7 cellular contexts compared by ENCODE assay signal in the genomic region with DNA sequence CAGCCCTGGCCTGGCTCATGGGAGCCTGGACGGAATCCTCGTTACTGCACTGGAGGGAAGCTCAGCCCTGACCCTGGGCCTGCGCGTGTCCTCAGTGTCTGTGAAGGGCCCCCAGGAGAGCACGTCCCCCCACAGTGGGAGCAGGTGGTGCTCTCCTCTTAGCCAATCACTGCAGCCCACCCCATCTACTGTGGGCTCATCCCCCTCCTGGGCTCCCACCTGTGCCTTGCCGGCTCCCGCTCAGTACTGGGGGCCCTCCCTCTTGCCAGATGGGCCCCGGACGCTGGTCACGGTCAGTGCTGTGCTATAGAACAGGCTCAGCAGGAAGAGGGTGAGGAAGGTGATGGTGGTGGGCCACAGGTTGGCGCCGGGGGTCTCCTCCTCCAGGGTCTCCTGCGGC. TPM values are rescaled to one million over a fixed set of nuclear protein-coding genes. Genes with fewer than 3 reads are reported as not detected.
DNase-seq lines count a peak whose midpoint lies in the region; ATAC-seq, FAIRE-seq and TF ChIP-seq lines count a peak whose summit lies in the region.
"Not testable (repeated sequence)": the region's sequence is repeated elsewhere in the genome, so short reads cannot be mapped to it uniquely, and the experiment has no call there.
"Had no signal": no experiment of that assay in that cellular context is flagged by ENCODE, and none has a peak within 500 bp of the region (broad histone marks: within the 10 kb centered on the region; RNA-seq: fewer than 3 reads in every experiment).

No MANE protein-coding gene starts in this region.

- not testable (repeated sequence) for H3K36me3 ChIP-seq in OCI-LY7 (ENCODE audit: insufficient read depth, low read length); kidney (ENCODE audit: control insufficient read depth in 1 of 2, insufficient read depth in 2 of 2, low read length in 2 of 2)

- not testable (repeated sequence) for H3K36me3 Mint-ChIP-seq in activated naive CD8-positive, alpha-beta T cell treated with anti-CD3 and anti-CD28 coated beads, Interleukin-2, amount 10 ng/mL, durations not matched to agents 7 days and 5 days; osteocyte (ENCODE audit: unreplicated experiment)
- H3K36me3 Mint-ChIP-seq in stimulated activated naive B cell treated with anti-CD40 and anti-IgM and Interleukin-4, amounts not matched to agents 10 μg/mL and 1 μg/mL and 100 μg/mL, for 72 hours: peaks cover 10 to 13% of the 10 kb centered on the region in 2 donors

- not testable (repeated sequence) for H3K9me3 ChIP-seq in OCI-LY7 (ENCODE audit: low read length); kidney (ENCODE audit: control insufficient read depth in 1 of 2, low read length in 2 of 2)

- H3K9me2 ChIP-seq in OCI-LY7 (ENCODE audit: insufficient read depth, low read length): not testable (repeated sequence)

- CTCF ChIA-PET in OCI-LY7 (lab: Charles Lee; ENCODE audit: unreplicated experiment): not testable (repeated sequence)

- H3K9me3 Mint-ChIP-seq in activated naive CD8-positive, alpha-beta T cell treated with anti-CD3 and anti-CD28 coated beads, Interleukin-2, amount 10 ng/mL, durations not matched to agents 7 days and 5 days: not testable (repeated sequence)
- peaks cover 11% of the 10 kb centered on the region for H3K9me3 Mint-ChIP-seq in osteocyte (ENCODE audit: unreplicated experiment)
- peaks cover 5 to 13% of the 10 kb centered on the region in 2 donors for H3K9me3 Mint-ChIP-seq in stimulated activated naive B cell treated with anti-CD40 and anti-IgM and Interleukin-4, amounts not matched to agents 10 μg/mL and 1 μg/mL and 100 μg/mL, for 72 hours

- H3K79me2 ChIP-seq in OCI-LY7 (ENCODE audit: insufficient read depth, low read depth, low read length): not testable (repeated sequence)

- peak; percentile 23 for DNase-seq in NAMALWA (ENCODE audit: low spot score)
- peak; percentile 60 for DNase-seq in OCI-LY7 (ENCODE audit: low spot score)
- peak; percentile 23 for DNase-seq in activated naive CD8-positive, alpha-beta T cell treated with anti-CD3 and anti-CD28 coated beads, Interleukin-2, amount 10 ng/mL, durations not matched to agents 7 days and 5 days
- peak; percentile 41 for DNase-seq in kidney
- DNase-seq in osteocyte (ENCODE audit: extremely low spot score, unreplicated experiment): peak; percentile 76
- not testable (repeated sequence) for DNase-seq in stimulated activated naive B cell treated with anti-CD40 and anti-IgM and Interleukin-4, amounts not matched to agents 10 μg/mL and 1 μg/mL and 100 μg/mL, for 72 hours

- H3K27me3 Mint-ChIP-seq in activated naive CD8-positive, alpha-beta T cell treated with anti-CD3 and anti-CD28 coated beads, Interleukin-2, amount 10 ng/mL, durations not matched to agents 7 days and 5 days; osteocyte (ENCODE audit: unreplicated experiment); stimulated activated naive B cell treated with anti-CD40 and anti-IgM and Interleukin-4, amounts not matched to agents 10 μg/mL and 1 μg/mL and 100 μg/mL, for 72 hours: not testable (repeated sequence)

- H3K27ac ChIP-seq in OCI-LY7 (ENCODE audit: low read depth, low read length, poor library complexity, severe bottlenecking): peak overlapping the region; percentile 99
- H3K27ac ChIP-seq in kidney (ENCODE audit: low read depth in 2 of 2, low read length in 2 of 2): not testable (repeated sequence)

- peak overlapping the region; percentile 48 for H3K4me2 ChIP-seq in OCI-LY7 (ENCODE audit: low read length)

- not testable (repeated sequence) for BruUV-seq in OCI-LY7 (replicated peaks; lab: Mats Ljungman, UMichigan)

- not testable (repeated sequence) for H3K4me3 ChIP-seq in OCI-LY7 (ENCODE audit: low read depth, low read length, poor library complexity, severe bottlenecking); kidney (ENCODE audit: low read length in 2 of 2)

- H3K9ac ChIP-seq in kidney (ENCODE audit: low read length in 2 of 2): not testable (repeated sequence)

- POLR2A ChIA-PET in OCI-LY7 (lab: Charles Lee); activated naive CD8-positive, alpha-beta T cell treated with anti-CD3 and anti-CD28 coated beads, Interleukin-2, amount 10 ng/mL, durations not matched to agents 7 days and 5 days (lab: Charles Lee): not testable (repeated sequence)

- peaks cover 59% of the 10 kb centered on the region for H3K4me1 ChIP-seq in OCI-LY7 (ENCODE audit: insufficient read depth, low read length, poor library complexity, severe bottlenecking)
- H3K4me1 ChIP-seq in kidney (ENCODE audit: control insufficient read depth in 1 of 2, insufficient read depth in 1 of 2, low read depth in 1 of 2, low read length in 2 of 2): not testable (repeated sequence)

- not testable (repeated sequence) for H3K4me1 Mint-ChIP-seq in activated naive CD8-positive, alpha-beta T cell treated with anti-CD3 and anti-CD28 coated beads, Interleukin-2, amount 10 ng/mL, durations not matched to agents 7 days and 5 days; osteocyte (ENCODE audit: unreplicated experiment)
- H3K4me1 Mint-ChIP-seq in stimulated activated naive B cell treated with anti-CD40 and anti-IgM and Interleukin-4, amounts not matched to agents 10 μg/mL and 1 μg/mL and 100 μg/mL, for 72 hours: peaks cover 37 to 71% of the 10 kb centered on the region in 2 donors

- TF ChIP-seq CTCF in OCI-LY7 (conservative IDR thresholded peaks at IDR 0.05; ENCODE audit: low read length); kidney (IDR thresholded peaks at IDR 0.05; ENCODE audit: borderline replicate concordance, extremely low read depth, insufficient read depth); osteocyte (IDR thresholded peaks at IDR 0.05): not testable (repeated sequence)

- ATAC-seq in activated naive CD8-positive, alpha-beta T cell treated with anti-CD3 and anti-CD28 coated beads, Interleukin-2, amount 10 ng/mL, durations not matched to agents 7 days and 5 days (ENCODE audit: low read depth); stimulated activated naive B cell treated with anti-CD40 and anti-IgM and Interleukin-4, amounts not matched to agents 10 μg/mL and 1 μg/mL and 100 μg/mL, for 72 hours (replicated peaks): not testable (repeated sequence)

- H2AFZ ChIP-seq in OCI-LY7 (ENCODE audit: low read length): not testable (repeated sequence)

- H3K27ac Mint-ChIP-seq in activated naive CD8-positive, alpha-beta T cell treated with anti-CD3 and anti-CD28 coated beads, Interleukin-2, amount 10 ng/mL, durations not matched to agents 7 days and 5 days; osteocyte (ENCODE audit: unreplicated experiment): not testable (repeated sequence)
- H3K27ac Mint-ChIP-seq in stimulated activated naive B cell treated with anti-CD40 and anti-IgM and Interleukin-4, amounts not matched to agents 10 μg/mL and 1 μg/mL and 100 μg/mL, for 72 hours: peak overlapping the region; percentile 20

- not testable (repeated sequence) for H4K20me1 ChIP-seq in OCI-LY7 (ENCODE audit: insufficient read depth, low read length)

- not testable (repeated sequence) for FAIRE-seq in kidney (lab: Jason Lieb, UNC)

- intact Hi-C loops in OCI-LY7 (cut with micrococcal nuclease; ENCODE audit: unreplicated experiment): loop anchor here (5.0 kb wide), 1 partner anchor 233 kb away; no protein-coding TSS in a partner anchor
- intact Hi-C loops in kidney (cut with DNase I): loop anchor here (10.0 kb wide), 1 partner anchor 121 kb away; no protein-coding TSS in a partner anchor

- not testable (repeated sequence) for H3K4me3 Mint-ChIP-seq in activated naive CD8-positive, alpha-beta T cell treated with anti-CD3 and anti-CD28 coated beads, Interleukin-2, amount 10 ng/mL, durations not matched to agents 7 days and 5 days; osteocyte (ENCODE audit: unreplicated experiment); stimulated activated naive B cell treated with anti-CD40 and anti-IgM and Interleukin-4, amounts not matched to agents 10 μg/mL and 1 μg/mL and 100 μg/mL, for 72 hours

RNA-seq across cellular contexts. Expression of a gene that starts 57.5 kb away (rescaled TPM):
- total RNA-seq in OCI-LY7 (2014; rRNA removed; shearing (Covaris generic)): 0.25 and 0.70 TPM in 2 replicates
- total RNA-seq in OCI-LY7 (2022) (0.21 and 0.31 TPM in 2 replicates), kidney (3.1 TPM), osteocyte (3.3 and 3.6 TPM in 2 replicates)
- total RNA-seq in activated naive CD8-positive, alpha-beta T cell treated with anti-CD3 and anti-CD28 coated beads, Interleukin-2, amount 10 ng/mL, durations not matched to agents 7 days and 5 days: 1 to 10 TPM; 8.1 to 8.8 TPM
- polyA plus RNA-seq in kidney (ENCODE audit: insufficient read depth, low read depth, low replicate concordance): 4.1 TPM
- total RNA-seq: Caco-2 had no signal
